Comparison of ENCODE assay signal across 1 cellular context in genomic region chr16:31194898-31195297, GRCh38.
TF ChIP-seq lines count a peak whose summit lies in the region.

No MANE protein-coding gene starts in this region.

TF ChIP-seq in GM23338, 12 proteins besides CTCF, POLR2A, EP300 and RAD21 (continued from another document):
- TF ChIP-seq ZNF331 (CRISPR knock-in tag; IDR thresholded peaks at IDR 0.05; ENCODE audit: low read depth), result no peak
